8 cellular contexts compared by ENCODE assay signal in the genomic region with DNA sequence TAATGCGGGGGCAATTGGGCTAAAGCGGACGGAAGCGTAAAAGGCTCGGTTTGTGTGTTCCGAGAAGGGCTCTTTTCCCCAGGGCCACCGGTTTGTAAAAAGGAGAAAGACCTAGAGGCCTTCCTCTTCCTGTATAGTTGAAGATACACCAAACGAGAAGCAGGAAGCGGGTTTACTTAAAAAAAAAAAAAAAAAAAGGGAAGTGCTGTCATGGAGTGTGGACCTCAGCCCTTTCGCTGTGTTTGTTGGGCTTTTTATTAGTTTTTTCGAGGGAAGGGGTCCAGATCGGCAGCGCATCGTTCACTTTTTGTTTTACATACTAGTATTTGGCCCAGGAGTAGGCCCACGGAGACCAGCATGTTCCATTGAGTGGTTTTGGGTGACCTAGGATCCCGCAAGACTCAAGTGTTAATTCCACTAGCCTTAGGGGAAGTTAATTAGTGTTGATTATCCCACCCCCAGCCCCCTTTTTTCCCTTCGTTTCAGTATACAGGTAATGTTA.
A peak's percentile ranks its signal among the peaks of the same experiment; 100 is the strongest.
DNase-seq lines count a peak whose midpoint lies in the region; ATAC-seq lines count a peak whose summit lies in the region.

No MANE protein-coding gene starts in this region.

- ATAC-seq in GM19351 (IDR thresholded peaks at IDR 0.05; ENCODE audit: unreplicated experiment) (peak; percentile 25), HG03442 (IDR thresholded peaks at IDR 0.05; ENCODE audit: unreplicated experiment) (peak; percentile 16)

- DNase-seq in DMS 273 treated with DMSO at 0.1 percent for 48 hours (lab: John Stamatoyannopoulos, UW) (peak; percentile 6), SIG-M5 treated with dmso at 0.1 percent for 504 hours (lab: John Stamatoyannopoulos, UW; ENCODE audit: unreplicated experiment) (peak; percentile 91), left kidney (ENCODE audit: low read depth, low spot score) (peak; percentile 74), stromal cell of bone marrow (ENCODE audit: low read depth) (peak; percentile 16), NCI-H524 (lab: John Stamatoyannopoulos, UW) (no peak)
- DNase-seq in central memory CD4-positive, alpha-beta T cell: peak; percentile 67

Comparison
In these comparisons a context has a peak if more than half of its experiments do, and no peak if none do; other contexts are left out.
1. DNase-seq: peak in DMS 273 treated with DMSO at 0.1 percent for 48 hours (single experiment), SIG-M5 treated with dmso at 0.1 percent for 504 hours (single experiment), central memory CD4-positive, alpha-beta T cell (single experiment), left kidney (single experiment) and stromal cell of bone marrow (single experiment); none in NCI-H524 (0 of 2).